ENCODE assay signal across 16 cellular contexts in genomic region chr6:1834641-1835516, GRCh38.
"Had no signal": no experiment of that assay in that cellular context is flagged by ENCODE, and none has a peak within 500 bp of the region (broad histone marks: within the 10 kb centered on the region; RNA-seq: fewer than 3 reads in every experiment).

No MANE protein-coding gene starts in this region.

- H3K9me3 ChIP-seq: ovary, suprapubic skin, thyroid gland had no signal

- H3K27me3 ChIP-seq: ovary, suprapubic skin, thyroid gland had no signal

- H3K27ac Mint-ChIP-seq: progenitor cell of endocrine pancreas; stimulated activated effector memory CD8-positive, alpha-beta T cell treated with anti-CD3 and anti-CD28 coated beads, Interleukin-12 subunit alpha, Interleukin-12 subunit beta, amount 100 ng/mL, for 72 hours; type B pancreatic cell had no signal

- H3K27ac ChIP-seq: coronary artery, ovary, suprapubic skin, thyroid gland had no signal

- H3K9me3 Mint-ChIP-seq: type B pancreatic cell had no signal

- ATAC-seq: left ventricle myocardium superior; right cardiac atrium; stimulated activated effector memory CD8-positive, alpha-beta T cell treated with anti-CD3 and anti-CD28 coated beads, Interleukin-12 subunit alpha, Interleukin-12 subunit beta, amount 100 ng/mL, for 72 hours; stimulated activated naive CD8-positive, alpha-beta T cell treated with anti-CD3 and anti-CD28 coated beads, Interleukin-15, Interleukin-2, amounts not matched to agents 100 U/mL and 50 U/mL, for 24 hours had no signal

- H3K36me3 ChIP-seq: ovary, suprapubic skin, thyroid gland had no signal

- H3K4me3 ChIP-seq: coronary artery, lung, ovary, suprapubic skin, thyroid gland had no signal

- H3K4me3 Mint-ChIP-seq: naive B cell; stimulated activated effector memory CD8-positive, alpha-beta T cell treated with anti-CD3 and anti-CD28 coated beads, Interleukin-12 subunit alpha, Interleukin-12 subunit beta, amount 100 ng/mL, for 72 hours; type B pancreatic cell had no signal

- H3K4me1 Mint-ChIP-seq: stimulated activated effector memory CD8-positive, alpha-beta T cell treated with anti-CD3 and anti-CD28 coated beads, Interleukin-12 subunit alpha, Interleukin-12 subunit beta, amount 100 ng/mL, for 72 hours had no signal

- H3K36me3 Mint-ChIP-seq: stimulated activated effector memory CD8-positive, alpha-beta T cell treated with anti-CD3 and anti-CD28 coated beads, Interleukin-12 subunit alpha, Interleukin-12 subunit beta, amount 100 ng/mL, for 72 hours; type B pancreatic cell had no signal

- DNase-seq: effector CD8-positive, alpha-beta T cell; left ventricle myocardium superior; mesenchymal stem cell; naive B cell; ovary; right cardiac atrium; stimulated activated CD4-positive, alpha-beta T cell treated with anti-CD3 and anti-CD28 coated beads, Interleukin-4, amount 100 ng/mL, for 1 hour; stimulated activated CD8-positive, alpha-beta memory T cell treated with anti-CD3 and anti-CD28 coated beads, Interleukin-4, amount 100 ng/mL, for 48 hours; stimulated activated naive CD8-positive, alpha-beta T cell treated with anti-CD3 and anti-CD28 coated beads, Interleukin-15, Interleukin-2, amounts not matched to agents 100 U/mL and 50 U/mL, for 24 hours; thyroid gland had no signal

- H3K27me3 Mint-ChIP-seq: naive B cell had no signal
